ENCODE assay signal across 1 cellular context in genomic region chr7:155755026-155755425, GRCh38.
TF ChIP-seq lines count a peak whose summit lies in the region.

No MANE protein-coding gene starts in this region.

TF ChIP-seq in GM12878, 131 proteins besides CTCF, POLR2A, EP300 and RAD21 (continued from another document):
- TF ChIP-seq PRDM15 (CRISPR knock-in tag; IDR thresholded peaks at IDR 0.05) (no peak), CUX1 (IDR thresholded peaks at IDR 0.05; ENCODE audit: insufficient replicate concordance, low read depth, low read length) (no peak), RBBP5 (conservative IDR thresholded peaks at IDR 0.05) (no peak), NR2C1 (IDR thresholded peaks at IDR 0.05) (no peak), NBN (IDR thresholded peaks at IDR 0.05) (no peak), SRF (IDR thresholded peaks at IDR 0.05; ENCODE audit: low read depth in 2 of 2, low read length in 2 of 2) (no peak), FOXM1 (IDR thresholded peaks at IDR 0.05; ENCODE audit: low read depth, low read length) (no peak), CHD4 (IDR thresholded peaks at IDR 0.05) (no peak), HSF1 (IDR thresholded peaks at IDR 0.05; ENCODE audit: low read depth, low read length) (no peak), MYB (IDR thresholded peaks at IDR 0.05; ENCODE audit: borderline replicate concordance, low read depth, low read length) (no peak), STAT3 (IDR thresholded peaks at IDR 0.05; ENCODE audit: low read depth, low read length) (no peak), BCL3 (IDR thresholded peaks at IDR 0.05; ENCODE audit: borderline replicate concordance, insufficient read depth, low read depth, low read length, poor library complexity, severe bottlenecking) (no peak), ZBED1 (IDR thresholded peaks at IDR 0.05; ENCODE audit: borderline replicate concordance) (no peak), ASH2L (IDR thresholded peaks at IDR 0.05; ENCODE audit: borderline replicate concordance, low read depth) (no peak), PAX5 (IDR thresholded peaks at IDR 0.05; ENCODE audit: borderline replicate concordance, low read depth, low read length) (no peak), ZBTB4 (CRISPR knock-in tag; IDR thresholded peaks at IDR 0.05) (no peak)
